ENCODE assay signal across 21 cellular contexts in genomic region chr5:80973027-80973426, GRCh38. TPM values are rescaled to one million over a fixed set of nuclear protein-coding genes. Genes with fewer than 3 reads are reported as not detected.
"Had no signal": no experiment of that assay in that cellular context is flagged by ENCODE, and none has a peak within 500 bp of the region (broad histone marks: within the 10 kb centered on the region; RNA-seq: fewer than 3 reads in every experiment).

No MANE protein-coding gene starts in this region.

- H3K9me3 ChIP-seq: tibial nerve had no signal

- H3K4me3 ChIP-seq: tibial nerve had no signal

- H3K4me3 Mint-ChIP-seq: activated CD4-positive, alpha-beta memory T cell treated with anti-CD3 and anti-CD28 coated beads for 36 hours; activated CD8-positive, alpha-beta memory T cell treated with anti-CD3 and anti-CD28 coated beads, Interleukin-2, amount 10 ng/mL, durations not matched to agents 7 days and 5 days; brain; dendritic cell treated with granulocyte-macrophage colony-stimulating factor and Interleukin-4, amounts not matched to agents 40 ng/mL and 50 ng/mL, for 4 days; natural killer cell treated with Interleukin-12 subunit alpha and Interleukin-12 subunit beta and Interleukin-15 and Interleukin-18, amount 100 ng/mL, for 72 hours; stimulated activated memory B cell treated with anti-CD40 and anti-IgM and Interleukin-4, amounts not matched to agents 10 μg/mL and 1 μg/mL and 100 μg/mL, for 72 hours had no signal

- H3K27me3 ChIP-seq: tibial nerve had no signal

- H3K4me1 Mint-ChIP-seq: brain; stimulated activated memory B cell treated with anti-CD40 and anti-IgM and Interleukin-4, amounts not matched to agents 10 μg/mL and 1 μg/mL and 100 μg/mL, for 72 hours had no signal

- H3K36me3 ChIP-seq: tibial nerve had no signal

- H3K27me3 Mint-ChIP-seq: activated CD4-positive, alpha-beta memory T cell treated with anti-CD3 and anti-CD28 coated beads for 36 hours; activated CD8-positive, alpha-beta memory T cell treated with anti-CD3 and anti-CD28 coated beads, Interleukin-2, amount 10 ng/mL, durations not matched to agents 7 days and 5 days; dendritic cell treated with granulocyte-macrophage colony-stimulating factor and Interleukin-4, amounts not matched to agents 40 ng/mL and 50 ng/mL, for 4 days; natural killer cell treated with Interleukin-12 subunit alpha and Interleukin-12 subunit beta and Interleukin-15 and Interleukin-18, amount 100 ng/mL, for 72 hours had no signal

- DNase-seq: activated CD4-positive, alpha-beta memory T cell treated with anti-CD3 and anti-CD28 coated beads for 36 hours; activated CD8-positive, alpha-beta memory T cell treated with anti-CD3 and anti-CD28 coated beads, Interleukin-2, amount 10 ng/mL, durations not matched to agents 7 days and 5 days; activated gamma-delta T cell; activated T-cell treated with anti-CD3 and anti-CD28 coated beads, Interleukin-2, amount 50 U/mL, for 1 hour; amygdala; effector memory CD4-positive, alpha-beta T cell; foreskin fibroblast; hippocampal formation; mammary epithelial cell; posterior cingulate gyrus; retina; substantia nigra; T-helper 9 cell had no signal

- ATAC-seq: activated CD4-positive, CD25-positive, alpha-beta regulatory T cell treated with anti-CD3 and anti-CD28 coated beads, Interleukin-2, amount 50 U/mL, for 24 hours; activated CD8-positive, alpha-beta memory T cell treated with anti-CD3 and anti-CD28 coated beads, Interleukin-2, amount 10 ng/mL, durations not matched to agents 7 days and 5 days; left lobe of liver; stimulated activated memory B cell treated with anti-CD40 and anti-IgM and Interleukin-4, amounts not matched to agents 10 μg/mL and 1 μg/mL and 100 μg/mL, for 72 hours had no signal

- H3K9me3 Mint-ChIP-seq: activated CD4-positive, alpha-beta memory T cell treated with anti-CD3 and anti-CD28 coated beads for 36 hours; dendritic cell treated with granulocyte-macrophage colony-stimulating factor and Interleukin-4, amounts not matched to agents 40 ng/mL and 50 ng/mL, for 4 days; natural killer cell treated with Interleukin-12 subunit alpha and Interleukin-12 subunit beta and Interleukin-15 and Interleukin-18, amount 100 ng/mL, for 72 hours; stimulated activated memory B cell treated with anti-CD40 and anti-IgM and Interleukin-4, amounts not matched to agents 10 μg/mL and 1 μg/mL and 100 μg/mL, for 72 hours had no signal

- H3K36me3 Mint-ChIP-seq: activated CD4-positive, alpha-beta memory T cell treated with anti-CD3 and anti-CD28 coated beads for 36 hours; activated CD8-positive, alpha-beta memory T cell treated with anti-CD3 and anti-CD28 coated beads, Interleukin-2, amount 10 ng/mL, durations not matched to agents 7 days and 5 days; brain; natural killer cell treated with Interleukin-12 subunit alpha and Interleukin-12 subunit beta and Interleukin-15 and Interleukin-18, amount 100 ng/mL, for 72 hours; stimulated activated memory B cell treated with anti-CD40 and anti-IgM and Interleukin-4, amounts not matched to agents 10 μg/mL and 1 μg/mL and 100 μg/mL, for 72 hours had no signal

- H3K27ac ChIP-seq: tibial nerve had no signal

- H3K27ac Mint-ChIP-seq: activated CD4-positive, alpha-beta memory T cell treated with anti-CD3 and anti-CD28 coated beads for 36 hours; activated CD8-positive, alpha-beta memory T cell treated with anti-CD3 and anti-CD28 coated beads, Interleukin-2, amount 10 ng/mL, durations not matched to agents 7 days and 5 days; brain; dendritic cell treated with granulocyte-macrophage colony-stimulating factor and Interleukin-4, amounts not matched to agents 40 ng/mL and 50 ng/mL, for 4 days; natural killer cell treated with Interleukin-12 subunit alpha and Interleukin-12 subunit beta and Interleukin-15 and Interleukin-18, amount 100 ng/mL, for 72 hours; stimulated activated memory B cell treated with anti-CD40 and anti-IgM and Interleukin-4, amounts not matched to agents 10 μg/mL and 1 μg/mL and 100 μg/mL, for 72 hours had no signal

RNA-seq across cellular contexts. Expression of gene RASGRF2, which starts 12.9 kb away (rescaled TPM):
- total RNA-seq: SK-MEL-5 had no signal
